Comparison of ENCODE assay signal across 10 cellular contexts in the genomic region with DNA sequence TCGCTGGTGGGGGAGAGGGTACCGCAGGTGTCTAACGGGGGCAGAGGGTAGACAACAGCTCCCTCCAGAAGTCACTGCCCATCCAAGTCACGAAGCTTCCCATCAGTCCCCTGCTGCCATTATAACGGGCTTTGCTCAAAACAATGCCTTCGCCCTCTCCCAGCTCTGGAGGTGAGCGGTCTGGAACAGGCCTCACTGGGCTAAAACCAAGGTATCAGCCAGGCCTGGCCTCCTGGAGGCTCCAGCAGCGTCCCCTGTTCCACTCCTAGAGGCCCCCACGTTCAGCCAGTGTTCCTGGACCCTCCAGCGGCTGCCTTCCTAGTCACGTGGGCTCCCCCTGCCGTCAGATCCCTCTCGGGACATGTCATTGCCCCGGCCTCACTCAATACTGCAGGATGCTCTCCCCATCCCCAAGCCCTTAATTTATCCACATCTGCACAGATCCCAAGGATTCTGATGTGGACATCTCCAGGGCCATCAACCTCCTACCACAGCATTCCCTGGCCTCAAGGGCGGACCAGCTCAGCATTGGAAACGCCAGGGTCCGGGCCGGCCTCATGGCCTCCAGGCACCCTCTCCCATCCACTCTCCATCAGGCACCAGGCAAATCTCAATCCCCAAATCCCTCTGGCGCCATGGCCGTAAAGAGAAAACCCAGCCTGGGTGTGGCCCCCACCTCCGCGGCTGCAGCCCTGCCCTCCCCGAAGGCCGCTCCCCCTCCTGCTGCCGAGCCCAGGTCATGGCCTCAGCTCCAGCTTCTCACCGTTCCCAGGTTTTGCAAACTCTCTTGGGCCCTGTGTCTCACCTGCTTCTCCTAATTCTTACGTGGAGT.
A peak's percentile ranks its signal among the peaks of the same experiment; 100 is the strongest.
DNase-seq lines count a peak whose midpoint lies in the region; ATAC-seq and TF ChIP-seq lines count a peak whose summit lies in the region.
"Had no signal": no experiment of that assay in that cellular context is flagged by ENCODE, and none has a peak within 500 bp of the region (broad histone marks: within the 10 kb centered on the region; RNA-seq: fewer than 3 reads in every experiment).

No MANE protein-coding gene starts in this region.

- H3K4me3 ChIP-seq in WERI-Rb-1 (ENCODE audit: low read depth, low read length) (no peak overlapping the region), stomach smooth muscle (ENCODE audit: low read length in 2 of 2) (no peak overlapping the region)
- H3K4me3 ChIP-seq: lung, spleen had no signal

- CTCF ChIA-PET in HEK293T (lab: Yijun Ruan, JAX): no interaction called here

- no peak overlapping the region for H3K9ac ChIP-seq in stomach smooth muscle (ENCODE audit: low read length in 2 of 2)

- H3K36me3 ChIP-seq in WERI-Rb-1: no peaks in the 10 kb centered on the region
- H3K36me3 ChIP-seq in stomach smooth muscle (ENCODE audit: control insufficient read depth in 2 of 2, insufficient read depth in 2 of 2, low read length in 2 of 2): no peaks in the 10 kb centered on the region
- H3K36me3 ChIP-seq: spleen had no signal

- POLR2A ChIA-PET in HEK293T (lab: Yijun Ruan, JAX): no interaction called here

- H3K4me1 ChIP-seq in stomach smooth muscle (ENCODE audit: control insufficient read depth, insufficient read depth, low read length): peaks cover 33% of the 10 kb centered on the region

- H3K9me3 ChIP-seq in WERI-Rb-1 (ENCODE audit: severe bottlenecking) (no peaks in the 10 kb centered on the region), stomach smooth muscle (ENCODE audit: control insufficient read depth in 2 of 2, low read length in 2 of 2) (no peaks in the 10 kb centered on the region)
- H3K9me3 ChIP-seq: spleen had no signal

- H3K27me3 ChIP-seq in WERI-Rb-1 (ENCODE audit: insufficient read depth, low read depth, severe bottlenecking) (no peaks in the 10 kb centered on the region), stomach smooth muscle (ENCODE audit: control insufficient read depth in 1 of 2, insufficient read depth in 2 of 2, low read length in 2 of 2) (no peaks in the 10 kb centered on the region)

- H3K27ac ChIP-seq in WERI-Rb-1 (peak overlapping the region; percentile 61), stomach smooth muscle (ENCODE audit: low read length) (peak overlapping the region; percentile 53)
- H3K27ac ChIP-seq: spleen had no signal

- peak; percentile 60 for TF ChIP-seq CTCF in WERI-Rb-1 (IDR thresholded peaks at IDR 0.05; ENCODE audit: low read depth, low read length)

- ATAC-seq in GM19452 (IDR thresholded peaks at IDR 0.05; ENCODE audit: unreplicated experiment) (no peak), GM21576 (IDR thresholded peaks at IDR 0.05; ENCODE audit: unreplicated experiment) (no peak)
- ATAC-seq: T-helper 17 cell had no signal

- DNase-seq in HEK293T (ENCODE audit: extremely low spot score) (peak; percentile 27), WERI-Rb-1 (peak; percentile 76), islet precursor cell (peak; percentile 58), DMS114 treated with DMSO at 0.1 percent for 48 hours (lab: John Stamatoyannopoulos, UW; ENCODE audit: unreplicated experiment) (no peak)
- DNase-seq: spleen, T-helper 17 cell had no signal

TF ChIP-seq in HEK293T, 16 proteins besides CTCF, POLR2A, EP300 and RAD21:
- no peak for TF ChIP-seq LEF1 (IDR thresholded peaks at IDR 0.05; ENCODE audit: borderline replicate concordance)
- no peak for TF ChIP-seq ZNF384 (IDR thresholded peaks at IDR 0.05)
- TF ChIP-seq TARDBP (IDR thresholded peaks at IDR 0.05): no peak
- no peak for TF ChIP-seq FOXM1 (IDR thresholded peaks at IDR 0.05; ENCODE audit: borderline replicate concordance)
- TF ChIP-seq SUZ12 (IDR thresholded peaks at IDR 0.05): no peak
- TF ChIP-seq HDGF (IDR thresholded peaks at IDR 0.05; ENCODE audit: borderline replicate concordance): no peak
- no peak for TF ChIP-seq CTBP1 (IDR thresholded peaks at IDR 0.05; ENCODE audit: borderline replicate concordance)
- TF ChIP-seq, protein P1, sequence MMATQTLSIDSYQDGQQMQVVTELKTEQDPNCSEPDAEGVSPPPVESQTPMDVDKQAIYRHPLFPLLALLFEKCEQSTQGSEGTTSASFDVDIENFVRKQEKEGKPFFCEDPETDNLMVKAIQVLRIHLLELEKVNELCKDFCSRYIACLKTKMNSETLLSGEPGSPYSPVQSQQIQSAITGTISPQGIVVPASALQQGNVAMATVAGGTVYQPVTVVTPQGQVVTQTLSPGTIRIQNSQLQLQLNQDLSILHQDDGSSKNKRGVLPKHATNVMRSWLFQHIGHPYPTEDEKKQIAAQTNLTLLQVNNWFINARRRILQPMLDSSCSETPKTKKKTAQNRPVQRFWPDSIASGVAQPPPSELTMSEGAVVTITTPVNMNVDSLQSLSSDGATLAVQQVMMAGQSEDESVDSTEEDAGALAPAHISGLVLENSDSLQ (IDR thresholded peaks at IDR 0.05): no peak
